1 cellular context compared by ENCODE assay signal in the genomic region with DNA sequence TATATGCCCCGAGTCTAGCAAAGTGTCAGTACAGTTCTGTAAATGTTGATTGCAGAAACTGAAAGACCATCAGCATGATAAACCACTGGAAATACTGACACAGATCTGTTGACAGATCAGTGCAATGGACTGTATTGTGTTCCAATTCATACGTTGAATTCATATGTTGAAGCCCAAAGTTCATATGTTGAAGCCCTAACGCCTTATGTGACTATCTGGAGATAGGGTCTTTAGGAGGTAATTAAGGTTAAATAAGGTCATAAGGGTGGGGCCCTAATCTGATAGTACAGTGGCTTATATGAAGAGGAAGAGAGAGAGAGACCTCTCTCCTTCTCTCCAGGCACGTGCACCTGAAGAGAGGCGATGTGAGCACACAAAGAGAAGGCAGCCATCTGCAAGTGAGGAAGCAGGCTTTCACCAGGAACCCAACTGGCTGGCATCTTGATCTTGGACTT.
A peak's percentile ranks its signal among the peaks of the same experiment; 100 is the strongest.
TF ChIP-seq lines count a peak whose summit lies in the region.

No MANE protein-coding gene starts in this region.

TF ChIP-seq in GM12878, 131 proteins besides CTCF, POLR2A, EP300 and RAD21 (continued from another document):
- TF ChIP-seq, protein P1, sequence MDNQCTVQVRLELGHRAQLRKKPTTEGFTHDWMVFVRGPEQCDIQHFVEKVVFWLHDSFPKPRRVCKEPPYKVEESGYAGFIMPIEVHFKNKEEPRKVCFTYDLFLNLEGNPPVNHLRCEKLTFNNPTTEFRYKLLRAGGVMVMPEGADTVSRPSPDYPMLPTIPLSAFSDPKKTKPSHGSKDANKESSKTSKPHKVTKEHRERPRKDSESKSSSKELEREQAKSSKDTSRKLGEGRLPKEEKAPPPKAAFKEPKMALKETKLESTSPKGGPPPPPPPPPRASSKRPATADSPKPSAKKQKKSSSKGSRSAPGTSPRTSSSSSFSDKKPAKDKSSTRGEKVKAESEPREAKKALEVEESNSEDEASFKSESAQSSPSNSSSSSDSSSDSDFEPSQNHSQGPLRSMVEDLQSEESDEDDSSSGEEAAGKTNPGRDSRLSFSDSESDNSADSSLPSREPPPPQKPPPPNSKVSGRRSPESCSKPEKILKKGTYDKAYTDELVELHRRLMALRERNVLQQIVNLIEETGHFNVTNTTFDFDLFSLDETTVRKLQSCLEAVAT (IDR thresholded peaks at IDR 0.05), result 0 out of 2 replicates have a peak, but pooled peaks have one; percentile 40
- TF ChIP-seq, protein P2, sequence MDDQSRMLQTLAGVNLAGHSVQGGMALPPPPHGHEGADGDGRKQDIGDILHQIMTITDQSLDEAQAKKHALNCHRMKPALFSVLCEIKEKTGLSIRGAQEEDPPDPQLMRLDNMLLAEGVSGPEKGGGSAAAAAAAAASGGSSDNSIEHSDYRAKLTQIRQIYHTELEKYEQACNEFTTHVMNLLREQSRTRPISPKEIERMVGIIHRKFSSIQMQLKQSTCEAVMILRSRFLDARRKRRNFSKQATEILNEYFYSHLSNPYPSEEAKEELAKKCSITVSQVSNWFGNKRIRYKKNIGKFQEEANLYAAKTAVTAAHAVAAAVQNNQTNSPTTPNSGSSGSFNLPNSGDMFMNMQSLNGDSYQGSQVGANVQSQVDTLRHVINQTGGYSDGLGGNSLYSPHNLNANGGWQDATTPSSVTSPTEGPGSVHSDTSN (IDR thresholded peaks at IDR 0.05; ENCODE audit: insufficient replicate concordance, low read depth, low read length), result no peak
- no peak for TF ChIP-seq HCFC1 (IDR thresholded peaks at IDR 0.05; ENCODE audit: low read length)
- 0 out of 2 replicates have a peak, but pooled peaks have one; percentile 6 for TF ChIP-seq MEF2A (IDR thresholded peaks at IDR 0.05; ENCODE audit: insufficient read depth, low read depth, low read length)
- TF ChIP-seq PML (IDR thresholded peaks at IDR 0.05; ENCODE audit: low read length), result peak; percentile 55; the same call in 1 of the 2 replicates
- TF ChIP-seq SMAD5 (IDR thresholded peaks at IDR 0.05; ENCODE audit: low read depth), result peak; percentile 57; the same call in 1 of the 2 replicates
- peak; percentile 64 for TF ChIP-seq EED (IDR thresholded peaks at IDR 0.05; ENCODE audit: low read depth)
